In the genomic region with DNA sequence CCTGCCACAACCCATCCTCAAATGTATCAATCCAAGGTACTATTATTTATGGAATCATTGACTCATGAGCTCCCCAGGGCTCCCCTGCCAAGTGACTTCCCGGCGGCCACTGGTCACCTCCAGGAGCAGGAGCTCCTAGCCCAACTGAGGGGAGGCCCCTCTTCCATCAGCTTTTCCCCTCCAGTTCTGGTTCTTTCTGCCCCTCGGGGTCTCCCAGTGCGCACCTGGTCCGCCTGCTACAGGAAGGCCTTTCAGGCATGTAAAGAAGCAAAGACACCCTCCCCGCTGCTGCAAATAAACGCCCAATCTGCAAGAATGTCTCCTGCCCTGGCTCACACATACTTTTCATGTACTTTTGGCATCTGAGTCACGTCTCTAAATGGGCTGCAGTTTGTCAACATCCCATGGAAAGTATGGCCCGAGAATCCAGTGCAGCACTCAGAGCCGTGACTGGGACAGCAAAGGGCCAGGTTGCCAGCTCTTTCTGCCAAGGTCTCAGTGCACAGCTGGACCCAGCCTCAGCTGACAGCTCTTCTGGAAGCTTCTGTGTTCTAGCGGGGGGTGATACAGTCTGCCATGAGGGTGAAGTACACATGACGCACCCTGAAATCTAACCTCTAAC, we compare ENCODE assay signal across 9 cellular contexts. TPM values are rescaled to one million over a fixed set of nuclear protein-coding genes. Genes with fewer than 3 reads are reported as not detected.
DNase-seq lines count a peak whose midpoint lies in the region; ATAC-seq and TF ChIP-seq lines count a peak whose summit lies in the region.
"Had no signal": no experiment of that assay in that cellular context is flagged by ENCODE, and none has a peak within 500 bp of the region (broad histone marks: within the 10 kb centered on the region; RNA-seq: fewer than 3 reads in every experiment).

No MANE protein-coding gene starts in this region.

- H3K27me3 ChIP-seq in AG04450 (ENCODE audit: control insufficient read depth, insufficient read depth, low read length) (no peaks in the 10 kb centered on the region), ascending aorta (no peaks in the 10 kb centered on the region), heart right ventricle (no peaks in the 10 kb centered on the region)

- intact Hi-C loops in ascending aorta (cut with DNase I) = loop anchor here (1.0 kb wide), 3 partner anchors 14 to 98 kb away; partner anchors contain the start of gene KLHL29
- intact Hi-C loops in heart right ventricle (cut with DNase I) = no loop called here
- intact Hi-C loops in posterior vena cava (cut with DNase I) = no loop called here
- intact Hi-C loops in CD14-positive monocyte (cut with micrococcal nuclease) = no loop called here

- peaks cover 2 to 12% (median 10%) of the 10 kb centered on the region in 3 donors for H3K27me3 Mint-ChIP-seq in CD14-positive monocyte (ENCODE audit: low read depth in 3 of 3)

- no peaks in the 10 kb centered on the region for H3K36me3 ChIP-seq in ascending aorta
- H3K36me3 ChIP-seq in heart right ventricle = no peaks in the 10 kb centered on the region

- H3K4me1 ChIP-seq in ascending aorta = peaks cover 9 to 21% of the 10 kb centered on the region in 2 donors
- H3K4me1 ChIP-seq in heart right ventricle = peaks cover 3 to 20% (median 14%) of the 10 kb centered on the region in 9 donors

- no peak overlapping the region for H3K4me3 Mint-ChIP-seq in CD14-positive monocyte

- CTCF ChIA-PET in AG04450 (lab: Charles Lee) = interaction anchor here (0.9 kb wide), 1 partner anchor 22 kb away, joined by 3 read pairs; no protein-coding TSS in a partner anchor

- no peak overlapping the region for H3K27ac Mint-ChIP-seq in CD14-positive monocyte

- peaks cover 4% of the 10 kb centered on the region; the same call in 1 of the 2 replicates for H3K9me3 ChIP-seq in AG04450 (ENCODE audit: control insufficient read depth, insufficient read depth, low read length)
- no peaks in the 10 kb centered on the region for H3K9me3 ChIP-seq in ascending aorta
- H3K9me3 ChIP-seq in heart right ventricle = no peaks in the 10 kb centered on the region

- TF ChIP-seq CTCF in AG04450 (IDR thresholded peaks at IDR 0.05; ENCODE audit: low read depth, low read length) (no peak), ascending aorta (IDR thresholded peaks at IDR 0.05) (no peak), heart right ventricle (IDR thresholded peaks at IDR 0.05) (no peak), CD14-positive monocyte (IDR thresholded peaks at IDR 0.05) (no peak)

- H3K27ac ChIP-seq in AG04450 (ENCODE audit: low read depth, low read length) = peak overlapping the region; percentile 80
- H3K27ac ChIP-seq in ascending aorta = peak overlapping the region; percentile 74 to 83
- H3K27ac ChIP-seq in heart right ventricle = peak overlapping the region in 1 of 10 donors; percentile 52

- H3K36me3 Mint-ChIP-seq in CD14-positive monocyte = no peaks in the 10 kb centered on the region

- DNase-seq in AG04450 (ENCODE audit: low read depth, low spot score) = no peak
- peak; percentile 51 to 91 for DNase-seq in ascending aorta (ENCODE audit: low spot score in 2 of 2)
- DNase-seq in heart right ventricle = peak; percentile 35 to 49
- DNase-seq in posterior vena cava (ENCODE audit: low spot score) = peak; percentile 90
- DNase-seq in SIG-M5 (lab: John Stamatoyannopoulos, UW) = no peak
- DNase-seq in NCI-H510A (lab: John Stamatoyannopoulos, UW) = no peak
- no peak for DNase-seq in CD14-positive monocyte (ENCODE audit: low spot score)
- DNase-seq: cerebellar nuclear complex had no signal

- POLR2A ChIA-PET in AG04450 (lab: Yijun Ruan, JAX) = interaction anchor here (0.9 kb wide), 1 partner anchor 8 kb away, joined by 4 read pairs; no protein-coding TSS in a partner anchor

- H3K9me3 Mint-ChIP-seq in CD14-positive monocyte = no peaks in the 10 kb centered on the region

- no peak overlapping the region for H3K4me3 ChIP-seq in AG04450 (ENCODE audit: low read depth, low read length)
- no peak overlapping the region for H3K4me3 ChIP-seq in ascending aorta
- no peak overlapping the region for H3K4me3 ChIP-seq in heart right ventricle

- ATAC-seq in heart right ventricle (peak; percentile 69 to 91 (median 81)), HG02759 (IDR thresholded peaks at IDR 0.05; ENCODE audit: unreplicated experiment) (no peak)

- 62 to 63% methylated on average over 12 of the region's 12 CpGs for WGBS in heart right ventricle, 2 donors

- H3K4me1 Mint-ChIP-seq in CD14-positive monocyte = no peaks in the 10 kb centered on the region

RNA-seq across cellular contexts. Expression of gene KLHL29, which starts 41.4 kb away (rescaled TPM):
- polyA plus RNA-seq in AG04450 (2011; rRNA removed) (3.6 and 4.9 TPM in 2 replicates), heart right ventricle (1 to 10 TPM; 1.0 to 1.2 TPM), CD14-positive monocyte (not detected)
- polyA minus RNA-seq in AG04450 (2011; rRNA and poly(A)+ RNA removed) = 4.4 and 5.4 TPM in 2 replicates
- total RNA-seq in ascending aorta (16.3 TPM), heart right ventricle (1 to 10 TPM in 6 of 10 donors, under 1 TPM in 4; 0.71 to 1.5 (median 1.0) TPM), posterior vena cava (10 to 100 TPM in 1 of 2 donors, 1 to 10 TPM in 1; 9.9 to 10.6 TPM)

Comparison
In these comparisons a context has a peak if more than half of its experiments do, and no peak if none do; other contexts are left out.
1. DNase-seq: peak in ascending aorta (2 of 2), heart right ventricle (2 of 2) and posterior vena cava (single experiment); none in AG04450 (single experiment), SIG-M5 (single experiment), NCI-H510A (single experiment) and CD14-positive monocyte (single experiment).